ENCODE assay signal across 34 cellular contexts in genomic region chr18:56910967-56911366, GRCh38.
DNase-seq lines count a peak whose midpoint lies in the region; ATAC-seq and TF ChIP-seq lines count a peak whose summit lies in the region.
"Had no signal": no experiment of that assay in that cellular context is flagged by ENCODE, and none has a peak within 500 bp of the region (broad histone marks: within the 10 kb centered on the region; RNA-seq: fewer than 3 reads in every experiment).

No MANE protein-coding gene starts in this region.

- ATAC-seq in WTC11 (peak; percentile 43; the same call in 1 of the 2 replicates), HG02610 (IDR thresholded peaks at IDR 0.05; ENCODE audit: unreplicated experiment) (no peak)
- no peak for ATAC-seq in stimulated activated naive CD8-positive, alpha-beta T cell treated with anti-CD3 and anti-CD28 coated beads, Interleukin-15, amount 100 ng/mL, for 72 hours
- ATAC-seq: activated CD8-positive, alpha-beta T cell treated with anti-CD3 and anti-CD28 coated beads, Interleukin-2, amount 10 ng/mL, durations not matched to agents 7 days and 5 days; esophagus mucosa; stimulated activated naive CD8-positive, alpha-beta T cell treated with anti-CD3 and anti-CD28 coated beads, Interleukin-15, Interleukin-2, amounts not matched to agents 100 U/mL and 50 U/mL, for 24 hours had no signal

- no peak overlapping the region for H2BK15ac ChIP-seq in mesendoderm (replicated peaks; ENCODE audit: low read depth)

- no peaks in the 10 kb centered on the region for H3K36me3 Mint-ChIP-seq in WTC11
- H3K36me3 Mint-ChIP-seq: brain had no signal

- H3K79me1 ChIP-seq in mesendoderm (ENCODE audit: low read length), result no peaks in the 10 kb centered on the region

- POLR2A ChIA-PET in WTC11 (lab: Charles Lee), result no interaction called here

- no peak overlapping the region for H2BK120ac ChIP-seq in mesendoderm (ENCODE audit: low read depth, low read length)

- no peaks in the 10 kb centered on the region for H3K36me3 ChIP-seq in mesendoderm (ENCODE audit: control insufficient read depth, insufficient read depth, low read length)
- H3K36me3 ChIP-seq: ovary had no signal

- H3K4me2 ChIP-seq in mesendoderm (ENCODE audit: low read length), result no peak overlapping the region

- H3K9me3 Mint-ChIP-seq in WTC11, result no peaks in the 10 kb centered on the region
- no peaks in the 10 kb centered on the region for H3K9me3 Mint-ChIP-seq in stimulated activated naive CD8-positive, alpha-beta T cell treated with anti-CD3 and anti-CD28 coated beads, Interleukin-15, amount 100 ng/mL, for 72 hours
- H3K9me3 Mint-ChIP-seq: activated naive CD4-positive, alpha-beta T cell treated with anti-CD3 and anti-CD28 coated beads, Interleukin-2, amount 50 U/mL, for 24 hours; activated T-helper 2 cell treated with anti-CD3 and anti-CD28 coated beads, Interferon-gamma antibody, Interleukin-2, Interleukin-4, amounts not matched to agents 10 μg/mL and 5 μg/mL and 100 μg/mL, durations not matched to agents 14 hours and 24 hours and 36 hours; brain; HFFc6; nephron had no signal

- no peaks in the 10 kb centered on the region for H3K27me3 ChIP-seq in mesendoderm (ENCODE audit: insufficient read depth, low read length, poor library complexity)
- H3K27me3 ChIP-seq: ovary, spleen, testis had no signal

- no peaks in the 10 kb centered on the region for H3K27me3 Mint-ChIP-seq in WTC11 (ENCODE audit: low read depth)
- no peaks in the 10 kb centered on the region for H3K27me3 Mint-ChIP-seq in stimulated activated naive CD8-positive, alpha-beta T cell treated with anti-CD3 and anti-CD28 coated beads, Interleukin-15, amount 100 ng/mL, for 72 hours
- H3K27me3 Mint-ChIP-seq: activated naive CD4-positive, alpha-beta T cell treated with anti-CD3 and anti-CD28 coated beads, Interleukin-2, amount 50 U/mL, for 24 hours; brain had no signal

- H4K8ac ChIP-seq in mesendoderm (ENCODE audit: low read depth, low read length), result peak overlapping the region; percentile 56

- H4K5ac ChIP-seq in mesendoderm (ENCODE audit: low read length), result no peak overlapping the region

- no peak overlapping the region for H3K4ac ChIP-seq in mesendoderm (ENCODE audit: low read depth, low read length)

- H3K4me1 Mint-ChIP-seq in WTC11, result peaks cover 6% of the 10 kb centered on the region
- H3K4me1 Mint-ChIP-seq in stimulated activated naive CD8-positive, alpha-beta T cell treated with anti-CD3 and anti-CD28 coated beads, Interleukin-15, amount 100 ng/mL, for 72 hours, result no peaks in the 10 kb centered on the region
- H3K4me1 Mint-ChIP-seq: nephron had no signal

- H3K79me2 ChIP-seq in mesendoderm (ENCODE audit: control insufficient read depth, insufficient read depth, low read length), result no peaks in the 10 kb centered on the region

- H3K27ac Mint-ChIP-seq in WTC11, result no peak overlapping the region
- H3K27ac Mint-ChIP-seq in stimulated activated naive CD8-positive, alpha-beta T cell treated with anti-CD3 and anti-CD28 coated beads, Interleukin-15, amount 100 ng/mL, for 72 hours, result no peak overlapping the region
- H3K27ac Mint-ChIP-seq: activated CD8-positive, alpha-beta T cell treated with anti-CD3 and anti-CD28 coated beads, Interleukin-2, amount 10 ng/mL, durations not matched to agents 7 days and 5 days; activated naive CD4-positive, alpha-beta T cell treated with anti-CD3 and anti-CD28 coated beads, Interleukin-2, amount 50 U/mL, for 24 hours; activated T-helper 2 cell treated with anti-CD3 and anti-CD28 coated beads, Interferon-gamma antibody, Interleukin-2, Interleukin-4, amounts not matched to agents 10 μg/mL and 5 μg/mL and 100 μg/mL, durations not matched to agents 14 hours and 24 hours and 36 hours; brain; HFFc6; nephron had no signal

- no peak overlapping the region for H2AK5ac ChIP-seq in mesendoderm (ENCODE audit: low read length)

- H3K23ac ChIP-seq in mesendoderm (ENCODE audit: low read length), result no peak overlapping the region

- no peaks in the 10 kb centered on the region for H3K4me1 ChIP-seq in mesendoderm (ENCODE audit: control insufficient read depth, low read depth, low read length)
- H3K4me1 ChIP-seq: spleen, testis had no signal

- H3K18ac ChIP-seq in mesendoderm (ENCODE audit: low read length), result no peak overlapping the region

- H2BK5ac ChIP-seq in mesendoderm (ENCODE audit: low read length), result no peak overlapping the region

- CTCF ChIA-PET in WTC11 (lab: Charles Lee), result interaction anchor here (1.1 kb wide), 1 partner anchor 536 kb away, joined by 3 read pairs; no protein-coding TSS in a partner anchor

- H3K4me3 Mint-ChIP-seq in WTC11, result no peak overlapping the region
- no peak overlapping the region for H3K4me3 Mint-ChIP-seq in stimulated activated naive CD8-positive, alpha-beta T cell treated with anti-CD3 and anti-CD28 coated beads, Interleukin-15, amount 100 ng/mL, for 72 hours
- H3K4me3 Mint-ChIP-seq: activated CD8-positive, alpha-beta T cell treated with anti-CD3 and anti-CD28 coated beads, Interleukin-2, amount 10 ng/mL, durations not matched to agents 7 days and 5 days; activated naive CD4-positive, alpha-beta T cell treated with anti-CD3 and anti-CD28 coated beads, Interleukin-2, amount 50 U/mL, for 24 hours; brain; HFFc6; nephron had no signal

- H3K56ac ChIP-seq in mesendoderm (ENCODE audit: low read length), result no peak overlapping the region

- H3K9ac ChIP-seq in mesendoderm (ENCODE audit: low read length), result no peak overlapping the region

- TF ChIP-seq CTCF in WTC11 (IDR thresholded peaks at IDR 0.05), result no peak

- no peak overlapping the region for H3K27ac ChIP-seq in mesendoderm (ENCODE audit: low read depth, low read length)
- H3K27ac ChIP-seq: 22Rv1, ovary, spleen, testis, VCaP had no signal

- WGBS in mesendoderm (ENCODE audit: extremely low coverage, insufficient coverage, low lambda C conversion rate), result no CpG with 5 or more reads among the region's 4 CpGs

- no peak overlapping the region for H3K4me3 ChIP-seq in mesendoderm (ENCODE audit: low read length)
- H3K4me3 ChIP-seq: lung, ovary, spleen, testis had no signal

- DNase-seq in NCI-H1092 treated with DMSO at 0.1 percent for 48 hours (lab: John Stamatoyannopoulos, UW) (peak; percentile 65), NCI-H1092 (lab: John Stamatoyannopoulos, UW) (no peak), NCI-H146 treated with DMSO at 0.1 percent for 48 hours (lab: John Stamatoyannopoulos, UW; ENCODE audit: unreplicated experiment) (peak; percentile 71), WTC11 (ENCODE audit: low spot score) (no peak), mesendoderm (peak; percentile 32), NCI-H226 (no peak)
- DNase-seq in stimulated activated naive CD8-positive, alpha-beta T cell treated with anti-CD3 and anti-CD28 coated beads, Interleukin-15, amount 100 ng/mL, for 72 hours, result no peak
- DNase-seq: activated CD4-positive, alpha-beta T cell treated with anti-CD3 and anti-CD28 coated beads for 4 hours; activated CD8-positive, alpha-beta T cell treated with anti-CD3 and anti-CD28 coated beads, Interleukin-2, amount 10 ng/mL, durations not matched to agents 7 days and 5 days; amniotic stem cell; C1 segment of cervical spinal cord; dermis blood vessel endothelial cell; DMS79 treated with DMSO at 0.1 percent for 48 hours; GF-D8; GOT3; HFFc6; NCI-H2171 treated with DMSO at 0.1 percent for 48 hours; NCI-H510A treated with DMSO at 0.1 percent for 48 hours; ovary; retina; spleen; stimulated activated CD4-positive, alpha-beta T cell treated with anti-CD3 and anti-CD28 coated beads, Interleukin-2, amount 100 ng/mL, for 24 hours; stimulated activated naive CD8-positive, alpha-beta T cell treated with anti-CD3 and anti-CD28 coated beads, Interleukin-15, Interleukin-2, amounts not matched to agents 100 U/mL and 50 U/mL, for 24 hours; T-helper 9 cell; testis had no signal

TF ChIP-seq in WTC11, 78 proteins besides CTCF, POLR2A, EP300 and RAD21:
- TF ChIP-seq CDX4 (CRISPR knock-in tag; IDR thresholded peaks at IDR 0.05; ENCODE audit: borderline replicate concordance) (no peak), TCF7 (CRISPR knock-in tag; IDR thresholded peaks at IDR 0.05; ENCODE audit: low read depth) (no peak), EMX1 (CRISPR knock-in tag; IDR thresholded peaks at IDR 0.05) (no peak), FOXJ3 (CRISPR knock-in tag; IDR thresholded peaks at IDR 0.05; ENCODE audit: borderline replicate concordance) (no peak), NR2C2 (CRISPR knock-in tag; IDR thresholded peaks at IDR 0.05) (no peak), KAT7 (CRISPR knock-in tag; IDR thresholded peaks at IDR 0.05; ENCODE audit: borderline replicate concordance) (no peak)
- TF ChIP-seq, protein P1, sequence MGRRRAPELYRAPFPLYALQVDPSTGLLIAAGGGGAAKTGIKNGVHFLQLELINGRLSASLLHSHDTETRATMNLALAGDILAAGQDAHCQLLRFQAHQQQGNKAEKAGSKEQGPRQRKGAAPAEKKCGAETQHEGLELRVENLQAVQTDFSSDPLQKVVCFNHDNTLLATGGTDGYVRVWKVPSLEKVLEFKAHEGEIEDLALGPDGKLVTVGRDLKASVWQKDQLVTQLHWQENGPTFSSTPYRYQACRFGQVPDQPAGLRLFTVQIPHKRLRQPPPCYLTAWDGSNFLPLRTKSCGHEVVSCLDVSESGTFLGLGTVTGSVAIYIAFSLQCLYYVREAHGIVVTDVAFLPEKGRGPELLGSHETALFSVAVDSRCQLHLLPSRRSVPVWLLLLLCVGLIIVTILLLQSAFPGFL (CRISPR knock-in tag; IDR thresholded peaks at IDR 0.05; ENCODE audit: borderline replicate concordance), result no peak
TF ChIP-seq in WTC11: peak in this region for 0.

Comparison
In these comparisons a context has a peak if more than half of its experiments do, and no peak if none do; other contexts are left out.
1. DNase-seq: peak in NCI-H1092 treated with DMSO at 0.1 percent for 48 hours (single experiment), NCI-H146 treated with DMSO at 0.1 percent for 48 hours (single experiment) and mesendoderm (single experiment); none in NCI-H1092 (single experiment), WTC11 (single experiment), NCI-H226 (single experiment) and stimulated activated naive CD8-positive, alpha-beta T cell treated with anti-CD3 and anti-CD28 coated beads, Interleukin-15, amount 100 ng/mL, for 72 hours (0 of 2).